ENCODE assay signal across 8 cellular contexts in genomic region chr13:46295531-46296464, GRCh38.
DNase-seq lines count a peak whose midpoint lies in the region; ATAC-seq, FAIRE-seq and TF ChIP-seq lines count a peak whose summit lies in the region.

No MANE protein-coding gene starts in this region.

- peak overlapping the region; percentile 77 for H3K27ac Mint-ChIP-seq in dendritic cell treated with granulocyte-macrophage colony-stimulating factor and Interleukin-4, amounts not matched to agents 40 ng/mL and 50 ng/mL, for 4 days

- H3K9me3 Mint-ChIP-seq in dendritic cell treated with granulocyte-macrophage colony-stimulating factor and Interleukin-4, amounts not matched to agents 40 ng/mL and 50 ng/mL, for 4 days = no peaks in the 10 kb centered on the region

- no peaks in the 10 kb centered on the region for H3K36me3 ChIP-seq in neutrophil
- H3K36me3 ChIP-seq in vagina = no peaks in the 10 kb centered on the region

- no peaks in the 10 kb centered on the region for H3K36me3 Mint-ChIP-seq in dendritic cell treated with granulocyte-macrophage colony-stimulating factor and Interleukin-4, amounts not matched to agents 40 ng/mL and 50 ng/mL, for 4 days (ENCODE audit: low read depth)

- peak overlapping the region; percentile 92 for H3K27ac ChIP-seq in neutrophil
- H3K27ac ChIP-seq in vagina = peak overlapping the region; percentile 30

- H3K4me1 Mint-ChIP-seq in dendritic cell treated with granulocyte-macrophage colony-stimulating factor and Interleukin-4, amounts not matched to agents 40 ng/mL and 50 ng/mL, for 4 days (ENCODE audit: low read depth) = peaks cover 62% of the 10 kb centered on the region

- FAIRE-seq in frontal cortex (lab: Jason Lieb, UNC) = no peak

- H3K9me3 ChIP-seq in neutrophil = no peaks in the 10 kb centered on the region
- H3K9me3 ChIP-seq in vagina = no peaks in the 10 kb centered on the region

- TF ChIP-seq CTCF in neutrophil (IDR thresholded peaks at IDR 0.05) = peak; percentile 12
- no peak for TF ChIP-seq CTCF in vagina (IDR thresholded peaks at IDR 0.05)

- no peaks in the 10 kb centered on the region for H3K27me3 ChIP-seq in neutrophil
- H3K27me3 ChIP-seq in vagina = no peaks in the 10 kb centered on the region

- H3K4me3 ChIP-seq in neutrophil (ENCODE audit: low read depth in 1 of 2, low read length in 1 of 2) (peak overlapping the region; percentile 27 to 35), vagina (no peak overlapping the region)

- peaks cover 48 to 56% of the 10 kb centered on the region in 2 experiments for H3K4me1 ChIP-seq in neutrophil (ENCODE audit: control insufficient read depth in 1 of 2, insufficient read depth in 1 of 2, low read depth in 1 of 2, low read length in 1 of 2)
- H3K4me1 ChIP-seq in vagina = peaks cover 24% of the 10 kb centered on the region

- peak overlapping the region; percentile 23 for H3K4me3 Mint-ChIP-seq in dendritic cell treated with granulocyte-macrophage colony-stimulating factor and Interleukin-4, amounts not matched to agents 40 ng/mL and 50 ng/mL, for 4 days

- no peaks in the 10 kb centered on the region for H3K27me3 Mint-ChIP-seq in dendritic cell treated with granulocyte-macrophage colony-stimulating factor and Interleukin-4, amounts not matched to agents 40 ng/mL and 50 ng/mL, for 4 days

- peak; percentile 32 for DNase-seq in activated CD4-positive, alpha-beta T cell treated with anti-CD3 and anti-CD28 coated beads for 1 hour
- DNase-seq in vagina (ENCODE audit: extremely low spot score in 2 of 2) (no peak), frontal cortex (ENCODE audit: low spot score in 2 of 2) (no peak), GDM1 (lab: John Stamatoyannopoulos, UW) (no peak)

- intact Hi-C loops in dendritic cell treated with granulocyte-macrophage colony-stimulating factor and Interleukin-4, amounts not matched to agents 40 ng/mL and 50 ng/mL, for 4 days (cut with micrococcal nuclease) = no loop called here
- intact Hi-C loops in vagina (cut with DNase I) = no loop called here

- no peak for TF ChIP-seq POLR2A in vagina (IDR thresholded peaks at IDR 0.05)

- ATAC-seq in GM18858 (IDR thresholded peaks at IDR 0.05; ENCODE audit: unreplicated experiment) = peak; percentile 66
- peak; percentile 66 for ATAC-seq in HG03565 (IDR thresholded peaks at IDR 0.05; ENCODE audit: unreplicated experiment)

Comparison
In these comparisons a context has a peak if more than half of its experiments do, and no peak if none do; other contexts are left out.
1. H3K4me3 ChIP-seq: peak in neutrophil (2 of 2); none in vagina (0 of 2).